ENCODE assay signal across 24 cellular contexts in genomic region chr9:79672236-79672635, GRCh38.
DNase-seq lines count a peak whose midpoint lies in the region; ATAC-seq and TF ChIP-seq lines count a peak whose summit lies in the region.
"Had no signal": no experiment of that assay in that cellular context is flagged by ENCODE, and none has a peak within 500 bp of the region (broad histone marks: within the 10 kb centered on the region; RNA-seq: fewer than 3 reads in every experiment).

No MANE protein-coding gene starts in this region.

- no peak overlapping the region for H2BK5ac ChIP-seq in mesenchymal stem cell (ENCODE audit: low read depth, low read length, poor library complexity, severe bottlenecking)

- H3K4me3 ChIP-seq in PC-3 (ENCODE audit: low read length), result no peak overlapping the region
- H3K4me3 ChIP-seq in mesenchymal stem cell (ENCODE audit: insufficient read depth in 1 of 2, low read depth in 1 of 2, low read length in 2 of 2), result no peak overlapping the region
- H3K4me3 ChIP-seq: BLaER1, K562, SJCRH30 had no signal

- intact Hi-C loops in PC-3 (cut with micrococcal nuclease), result no loop called here

- H2AFZ ChIP-seq in PC-3 (ENCODE audit: low read length) (no peak overlapping the region), mesenchymal stem cell (ENCODE audit: low read depth, low read length) (no peak overlapping the region)

- H3K4ac ChIP-seq in mesenchymal stem cell (ENCODE audit: low read depth in 1 of 2, low read length in 2 of 2), result no peak overlapping the region

- H3K27ac ChIP-seq in PC-3 (ENCODE audit: low read length) (no peak overlapping the region), epithelial cell of prostate (peak overlapping the region; percentile 83), mesenchymal stem cell (ENCODE audit: low read length, poor library complexity, severe bottlenecking) (no peak overlapping the region)
- H3K27ac ChIP-seq: BLaER1, HL-60, SJCRH30 had no signal

- no peaks in the 10 kb centered on the region for H3K9me2 ChIP-seq in PC-3 (replicated peaks; ENCODE audit: low read length)

- no peak overlapping the region for H2BK12ac ChIP-seq in mesenchymal stem cell (ENCODE audit: low read length in 2 of 2)

- POLR2A ChIA-PET in PC-3 (lab: Charles Lee; ENCODE audit: unreplicated experiment), result no interaction called here

- H3K27ac Mint-ChIP-seq in stimulated activated memory B cell treated with anti-CD40 and anti-IgM and Interleukin-4, amounts not matched to agents 10 μg/mL and 1 μg/mL and 100 μg/mL, for 72 hours, result peak overlapping the region; percentile 59
- H3K27ac Mint-ChIP-seq: CD4-positive, alpha-beta T cell had no signal

- CTCF ChIA-PET in PC-3 (lab: Charles Lee), result no interaction called here

- H3K27me3 Mint-ChIP-seq in stimulated activated memory B cell treated with anti-CD40 and anti-IgM and Interleukin-4, amounts not matched to agents 10 μg/mL and 1 μg/mL and 100 μg/mL, for 72 hours, result no peaks in the 10 kb centered on the region
- H3K27me3 Mint-ChIP-seq: CD4-positive, alpha-beta T cell had no signal

- no peak overlapping the region for H2BK120ac ChIP-seq in mesenchymal stem cell (ENCODE audit: low read depth, low read length)

- ATAC-seq in PC-3 (no peak), GM18502 (IDR thresholded peaks at IDR 0.05; ENCODE audit: poor library complexity, unreplicated experiment) (no peak)
- no peak for ATAC-seq in stimulated activated memory B cell treated with anti-CD40 and anti-IgM and Interleukin-4, amounts not matched to agents 10 μg/mL and 1 μg/mL and 100 μg/mL, for 72 hours
- ATAC-seq: HepG2, K562 had no signal

- peaks cover 47% of the 10 kb centered on the region for H3K4me1 Mint-ChIP-seq in stimulated activated memory B cell treated with anti-CD40 and anti-IgM and Interleukin-4, amounts not matched to agents 10 μg/mL and 1 μg/mL and 100 μg/mL, for 72 hours

- H3K4me3 Mint-ChIP-seq in stimulated activated memory B cell treated with anti-CD40 and anti-IgM and Interleukin-4, amounts not matched to agents 10 μg/mL and 1 μg/mL and 100 μg/mL, for 72 hours, result no peak overlapping the region
- H3K4me3 Mint-ChIP-seq: CD4-positive, alpha-beta T cell had no signal

- peaks cover 60% of the 10 kb centered on the region for H3K36me3 Mint-ChIP-seq in stimulated activated memory B cell treated with anti-CD40 and anti-IgM and Interleukin-4, amounts not matched to agents 10 μg/mL and 1 μg/mL and 100 μg/mL, for 72 hours

- no peak overlapping the region for H3K14ac ChIP-seq in mesenchymal stem cell (ENCODE audit: low read length in 2 of 2)

- no peak for TF ChIP-seq CTCF in PC-3 (conservative IDR thresholded peaks at IDR 0.05; ENCODE audit: low read depth, low read length)

- H3K79me2 ChIP-seq in PC-3 (ENCODE audit: low read length), result no peaks in the 10 kb centered on the region

- H3K27me3 ChIP-seq in PC-3 (ENCODE audit: low read length) (no peaks in the 10 kb centered on the region), mesenchymal stem cell (ENCODE audit: control insufficient read depth in 1 of 2, insufficient read depth in 1 of 2, low read length in 2 of 2) (no peaks in the 10 kb centered on the region)
- H3K27me3 ChIP-seq: BLaER1, SJCRH30 had no signal

- no peak overlapping the region for H3K18ac ChIP-seq in mesenchymal stem cell (ENCODE audit: low read depth in 1 of 2, low read length in 2 of 2)

- peak overlapping the region; percentile 47 for H2AK5ac ChIP-seq in mesenchymal stem cell (ENCODE audit: low read length, severe bottlenecking)

- H3K36me3 ChIP-seq in PC-3 (ENCODE audit: low read depth, low read length) (no peaks in the 10 kb centered on the region), mesenchymal stem cell (ENCODE audit: control insufficient read depth in 1 of 2, insufficient read depth in 2 of 2, low read depth in 1 of 2, low read length in 2 of 2) (no peaks in the 10 kb centered on the region)

- no peak overlapping the region for H3K23ac ChIP-seq in mesenchymal stem cell (ENCODE audit: low read length in 2 of 2)

- no peak overlapping the region for H4K8ac ChIP-seq in mesenchymal stem cell (ENCODE audit: low read length)

- H4K91ac ChIP-seq in mesenchymal stem cell (ENCODE audit: low read length), result no peak overlapping the region

- no peaks in the 10 kb centered on the region for H3F3A ChIP-seq in PC-3 (ENCODE audit: low read length, unreplicated experiment)

- peak overlapping the region; percentile 73; the same call in 1 of the 2 replicates for H3K4me2 ChIP-seq in PC-3 (ENCODE audit: low read length)
- H3K4me2 ChIP-seq in mesenchymal stem cell (ENCODE audit: low read length, poor library complexity, severe bottlenecking), result no peak overlapping the region
- H3K4me2 ChIP-seq: BLaER1 had no signal

- H3K9me3 ChIP-seq in PC-3 (ENCODE audit: low read length) (no peaks in the 10 kb centered on the region), mesenchymal stem cell (ENCODE audit: control insufficient read depth, low read length) (no peaks in the 10 kb centered on the region)
- H3K9me3 ChIP-seq: BLaER1, SJCRH30 had no signal

- H3K9ac ChIP-seq in PC-3 (ENCODE audit: low read length), result no peak overlapping the region
- no peak overlapping the region for H3K9ac ChIP-seq in mesenchymal stem cell (ENCODE audit: low read length)
- H3K9ac ChIP-seq: BLaER1 had no signal

- H3K79me1 ChIP-seq in mesenchymal stem cell (replicated peaks; ENCODE audit: low read length, poor library complexity, severe bottlenecking), result peaks cover 32% of the 10 kb centered on the region

- no peak overlapping the region for H2BK15ac ChIP-seq in mesenchymal stem cell (ENCODE audit: low read depth, poor library complexity, severe bottlenecking)

- H3K9me3 Mint-ChIP-seq in stimulated activated memory B cell treated with anti-CD40 and anti-IgM and Interleukin-4, amounts not matched to agents 10 μg/mL and 1 μg/mL and 100 μg/mL, for 72 hours, result no peaks in the 10 kb centered on the region

- BruUV-seq in PC-3 (replicated peaks; lab: Mats Ljungman, UMichigan), result no TSS peak

- H3K4me1 ChIP-seq in PC-3 (ENCODE audit: insufficient read depth, low read length), result peaks cover 49% of the 10 kb centered on the region
- H3K4me1 ChIP-seq in mesenchymal stem cell (ENCODE audit: control insufficient read depth, insufficient read depth, low read depth, low read length), result peaks cover 2% of the 10 kb centered on the region
- H3K4me1 ChIP-seq: BLaER1 had no signal

- no peaks in the 10 kb centered on the region for H4K20me1 ChIP-seq in PC-3 (ENCODE audit: low read length)

- DNase-seq in PC-3, result no peak
- no peak for DNase-seq in epithelial cell of prostate (ENCODE audit: low read depth, low spot score)
- DNase-seq in mesenchymal stem cell, result no peak
- no peak for DNase-seq in Kasumi-1 (lab: John Stamatoyannopoulos, UW)
- no peak for DNase-seq in NCI-H774 (lab: John Stamatoyannopoulos, UW)
- DNase-seq: CD4-positive, alpha-beta T cell; COR-L47; DMS79; H7; MM.1S; NCI-H1092; NCI-H1436 treated with DMSO at 0.1 percent for 48 hours; NCI-H2029; NCI-H226; NCI-H510A treated with DMSO at 0.1 percent for 48 hours; NCI-H748 treated with DMSO at 0.1 percent for 48 hours; NK-92 treated with Interleukin-12 subunit alpha and Interleukin-12 subunit beta, amount 100 ng/mL, for 24 hours; SJCRH30 had no signal

- 87% methylated on average over 3 of the region's 3 CpGs for WGBS in mesenchymal stem cell
